1 cellular context compared by ENCODE assay signal in the genomic region with DNA sequence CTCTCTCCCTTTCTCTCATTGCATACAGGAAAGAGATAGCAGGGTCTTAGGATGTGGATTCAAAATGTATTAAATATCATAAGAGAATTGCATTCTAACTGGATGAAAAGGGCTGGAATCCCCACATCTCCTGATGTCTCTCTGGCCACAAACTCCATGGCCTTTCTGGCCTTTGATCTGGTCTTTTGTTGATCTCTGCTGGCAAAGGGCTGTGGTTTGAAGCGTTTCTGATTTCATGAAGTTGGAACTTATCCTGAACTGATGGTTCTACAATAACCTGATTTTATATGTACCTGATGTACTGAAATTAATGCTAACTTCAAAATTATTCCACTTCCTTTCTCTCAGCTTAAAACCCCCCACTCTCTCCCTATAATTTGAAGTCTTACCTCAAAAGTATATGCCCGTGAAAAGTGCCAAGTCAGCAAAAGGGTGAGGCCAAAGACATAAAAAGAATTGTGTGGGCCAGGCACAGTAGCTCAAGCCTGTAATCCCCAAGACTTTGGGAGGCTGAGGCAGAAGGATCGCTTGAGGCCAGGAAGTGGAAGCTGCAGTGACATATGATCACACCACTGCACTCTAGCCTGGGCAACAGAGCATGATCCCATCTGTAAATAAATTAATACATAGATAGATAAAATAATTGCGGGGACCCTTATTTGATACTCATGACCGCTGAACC.
A peak's percentile ranks its signal among the peaks of the same experiment; 100 is the strongest.
TF ChIP-seq lines count a peak whose summit lies in the region.

No MANE protein-coding gene starts in this region.

TF ChIP-seq in H1, 55 proteins besides CTCF, POLR2A, EP300 and RAD21:
- no peak for TF ChIP-seq TAF7 (optimal IDR thresholded peaks at IDR 0.05; ENCODE audit: borderline replicate concordance, low read depth, low read length)
- peak; percentile 98 for TF ChIP-seq MAFK (IDR thresholded peaks at IDR 0.05; ENCODE audit: low read depth, low read length)
